14 cellular contexts compared by ENCODE assay signal in genomic region chr16:71709231-71709781, GRCh38. TPM values are rescaled to one million over a fixed set of nuclear protein-coding genes. Genes with fewer than 3 reads are reported as not detected.
A peak's percentile ranks its signal among the peaks of the same experiment; 100 is the strongest.
DNase-seq lines count a peak whose midpoint lies in the region; ATAC-seq and TF ChIP-seq lines count a peak whose summit lies in the region.
"Had no signal": no experiment of that assay in that cellular context is flagged by ENCODE, and none has a peak within 500 bp of the region (broad histone marks: within the 10 kb centered on the region; RNA-seq: fewer than 3 reads in every experiment).

No MANE protein-coding gene starts in this region.

- H3K36me3 ChIP-seq in Caco-2 (ENCODE audit: control insufficient read depth, insufficient read depth, low read length) (no peaks in the 10 kb centered on the region), mucosa of rectum (ENCODE audit: control insufficient read depth in 2 of 2, insufficient read depth in 2 of 2, low read length in 2 of 2) (peaks cover 4 to 6% of the 10 kb centered on the region in 2 donors)
- H3K36me3 ChIP-seq: right lobe of liver, vagina had no signal

- POLR2A ChIA-PET in Caco-2 (lab: Charles Lee): no interaction called here

- peak overlapping the region; percentile 20 for H3K4me3 Mint-ChIP-seq in Caco-2 (ENCODE audit: unreplicated experiment)
- H3K4me3 Mint-ChIP-seq: activated CD8-positive, alpha-beta T cell treated with anti-CD3 and anti-CD28 coated beads for 36 hours; activated naive CD8-positive, alpha-beta T cell treated with anti-CD3 and anti-CD28 coated beads for 36 hours; T-cell had no signal

- intact Hi-C loops in Caco-2 (cut with micrococcal nuclease; ENCODE audit: unreplicated experiment): no loop called here

- peaks cover 25% of the 10 kb centered on the region for H3K4me1 Mint-ChIP-seq in Caco-2 (ENCODE audit: low read depth, unreplicated experiment)

- H3K9me3 Mint-ChIP-seq in Caco-2 (ENCODE audit: unreplicated experiment): no peaks in the 10 kb centered on the region
- H3K9me3 Mint-ChIP-seq: activated CD8-positive, alpha-beta T cell treated with anti-CD3 and anti-CD28 coated beads for 36 hours; activated naive CD8-positive, alpha-beta T cell treated with anti-CD3 and anti-CD28 coated beads for 36 hours; T-cell had no signal

- H3K36me3 Mint-ChIP-seq in Caco-2 (ENCODE audit: insufficient read depth, unreplicated experiment): no peaks in the 10 kb centered on the region
- H3K36me3 Mint-ChIP-seq: activated naive CD8-positive, alpha-beta T cell treated with anti-CD3 and anti-CD28 coated beads for 36 hours had no signal

- DNase-seq in Caco-2: no peak
- DNase-seq in NCI-H226: peak; percentile 54
- DNase-seq in epithelial cell of esophagus (ENCODE audit: low read depth): peak; percentile 10
- no peak for DNase-seq in cerebellar nuclear complex (lab: John Stamatoyannopoulos, UW)
- DNase-seq in hippocampal formation (lab: John Stamatoyannopoulos, UW): no peak
- DNase-seq: activated CD8-positive, alpha-beta T cell treated with anti-CD3 and anti-CD28 coated beads for 36 hours; activated naive CD8-positive, alpha-beta T cell treated with anti-CD3 and anti-CD28 coated beads for 36 hours; right lobe of liver; T-cell had no signal

- H3K27me3 ChIP-seq in Caco-2 (replicated peaks; ENCODE audit: control insufficient read depth, insufficient read depth, low read length) (no peaks in the 10 kb centered on the region), mucosa of rectum (ENCODE audit: control insufficient read depth in 2 of 2, insufficient read depth in 2 of 2, low read length in 2 of 2) (no peaks in the 10 kb centered on the region)
- H3K27me3 ChIP-seq: right lobe of liver, vagina had no signal

- TF ChIP-seq CTCF in Caco-2 (IDR thresholded peaks at IDR 0.05; ENCODE audit: insufficient read depth in 1 of 2, low read depth in 1 of 2, low read length in 1 of 2, severe bottlenecking in 1 of 2, unreplicated experiment in 1 of 2): no peak
- no peak for TF ChIP-seq CTCF in epithelial cell of esophagus (IDR thresholded peaks at IDR 0.05; ENCODE audit: insufficient read depth, low read depth, low read length, missing control alignments)

- no peaks in the 10 kb centered on the region for H3K9me3 ChIP-seq in Caco-2
- no peaks in the 10 kb centered on the region for H3K9me3 ChIP-seq in mucosa of rectum (ENCODE audit: control insufficient read depth in 2 of 2, low read length in 2 of 2)
- H3K9me3 ChIP-seq: right lobe of liver, vagina had no signal

- CTCF ChIA-PET in Caco-2 (lab: Charles Lee): no interaction called here

- H3K27ac Mint-ChIP-seq in Caco-2 (ENCODE audit: unreplicated experiment): peak overlapping the region; percentile 42
- H3K27ac Mint-ChIP-seq: activated CD8-positive, alpha-beta T cell treated with anti-CD3 and anti-CD28 coated beads for 36 hours; activated naive CD8-positive, alpha-beta T cell treated with anti-CD3 and anti-CD28 coated beads for 36 hours; T-cell had no signal

- ATAC-seq in GM18907 (IDR thresholded peaks at IDR 0.05; ENCODE audit: unreplicated experiment) (no peak), GM18498 (IDR thresholded peaks at IDR 0.05; ENCODE audit: unreplicated experiment) (no peak)
- ATAC-seq: activated CD8-positive, alpha-beta T cell treated with anti-CD3 and anti-CD28 coated beads for 36 hours; T-cell had no signal

- no peak overlapping the region for H3K9ac ChIP-seq in mucosa of rectum (ENCODE audit: low read depth in 1 of 2, low read length in 2 of 2)

- H3K4me1 ChIP-seq in Caco-2 (peaks cover 24% of the 10 kb centered on the region), mucosa of rectum (ENCODE audit: control insufficient read depth in 2 of 2, insufficient read depth in 2 of 2, low read length in 2 of 2) (peaks cover 12 to 26% of the 10 kb centered on the region in 2 donors)
- H3K4me1 ChIP-seq: right lobe of liver had no signal

- H3K27ac ChIP-seq in mucosa of rectum (ENCODE audit: low read depth in 2 of 2, low read length in 2 of 2): peak overlapping the region; percentile 38 to 53
- H3K27ac ChIP-seq: right lobe of liver, vagina had no signal

- BruUV-seq in Caco-2 (replicated peaks; lab: Mats Ljungman, UMichigan): no TSS peak

- H3K27me3 Mint-ChIP-seq in Caco-2 (ENCODE audit: insufficient read depth, unreplicated experiment): no peaks in the 10 kb centered on the region
- H3K27me3 Mint-ChIP-seq: activated CD8-positive, alpha-beta T cell treated with anti-CD3 and anti-CD28 coated beads for 36 hours; activated naive CD8-positive, alpha-beta T cell treated with anti-CD3 and anti-CD28 coated beads for 36 hours; T-cell had no signal

- H3K4me3 ChIP-seq in Caco-2 (ENCODE audit: low read depth, low read length) (no peak overlapping the region), epithelial cell of esophagus (ENCODE audit: low read length) (no peak overlapping the region), mucosa of rectum (ENCODE audit: low read length in 2 of 2) (no peak overlapping the region)
- H3K4me3 ChIP-seq: lung, right lobe of liver, vagina had no signal

RNA-seq across cellular contexts. Expression of gene PHLPP2, which starts 15.2 kb away (rescaled TPM):
- 18.8 and 20.6 TPM in 2 replicates for total RNA-seq in Caco-2 (2022)

Comparison
In these comparisons a context has a peak if more than half of its experiments do, and no peak if none do; other contexts are left out.
1. DNase-seq: peak in NCI-H226 (single experiment) and epithelial cell of esophagus (single experiment); none in Caco-2 (0 of 2), cerebellar nuclear complex (0 of 2) and hippocampal formation (0 of 2).